ENCODE assay signal across 14 cellular contexts in the genomic region with DNA sequence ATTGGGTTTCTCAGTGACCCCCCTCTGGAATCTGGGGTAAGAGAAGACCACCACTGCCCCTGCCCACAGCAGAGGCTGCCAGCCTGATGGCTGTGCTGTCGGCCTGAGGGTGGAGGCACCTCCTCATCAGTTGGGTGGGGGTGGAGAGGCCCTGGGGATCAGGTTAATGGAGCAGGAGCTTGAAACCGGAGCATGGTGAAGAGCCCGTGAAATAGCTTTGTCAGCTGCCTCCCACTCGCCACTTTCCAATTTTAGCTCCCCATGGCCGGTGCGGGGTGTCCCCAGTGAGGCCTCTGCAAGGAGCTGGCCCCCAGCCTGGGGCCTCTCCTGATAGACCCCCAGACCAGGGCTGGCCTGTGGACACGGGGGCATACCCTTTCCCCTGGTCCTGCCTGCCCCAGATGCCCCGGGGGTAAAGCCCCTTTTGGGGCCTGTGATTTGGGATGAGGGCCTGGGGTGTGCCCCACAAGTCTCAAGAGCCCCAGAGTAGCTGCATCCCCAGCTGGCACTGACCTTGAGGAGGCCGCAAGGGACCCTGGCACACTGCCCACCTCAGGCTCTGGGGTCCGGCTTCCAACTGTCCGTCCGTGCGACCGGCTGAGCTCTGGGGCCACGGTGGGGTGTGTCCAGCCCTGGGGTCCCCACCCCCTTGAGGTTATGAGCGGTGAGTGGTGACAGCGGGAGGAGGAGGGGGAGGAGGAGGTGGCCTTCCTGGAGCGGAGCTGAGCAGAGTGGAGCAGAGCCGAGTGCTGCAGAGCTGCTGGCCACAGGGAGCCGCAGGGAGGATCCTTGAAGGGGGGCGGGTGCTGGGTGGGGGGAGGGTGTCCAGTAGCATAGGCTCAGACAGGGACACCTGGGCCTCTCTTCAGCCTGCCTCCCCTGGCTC. TPM values are rescaled to one million over a fixed set of nuclear protein-coding genes. Genes with fewer than 3 reads are reported as not detected.
A peak's percentile ranks its signal among the peaks of the same experiment; 100 is the strongest.
DNase-seq lines count a peak whose midpoint lies in the region; ATAC-seq, FAIRE-seq and TF ChIP-seq lines count a peak whose summit lies in the region.
"Had no signal": no experiment of that assay in that cellular context is flagged by ENCODE, and none has a peak within 500 bp of the region (broad histone marks: within the 10 kb centered on the region; RNA-seq: fewer than 3 reads in every experiment).

A gene with protein sequence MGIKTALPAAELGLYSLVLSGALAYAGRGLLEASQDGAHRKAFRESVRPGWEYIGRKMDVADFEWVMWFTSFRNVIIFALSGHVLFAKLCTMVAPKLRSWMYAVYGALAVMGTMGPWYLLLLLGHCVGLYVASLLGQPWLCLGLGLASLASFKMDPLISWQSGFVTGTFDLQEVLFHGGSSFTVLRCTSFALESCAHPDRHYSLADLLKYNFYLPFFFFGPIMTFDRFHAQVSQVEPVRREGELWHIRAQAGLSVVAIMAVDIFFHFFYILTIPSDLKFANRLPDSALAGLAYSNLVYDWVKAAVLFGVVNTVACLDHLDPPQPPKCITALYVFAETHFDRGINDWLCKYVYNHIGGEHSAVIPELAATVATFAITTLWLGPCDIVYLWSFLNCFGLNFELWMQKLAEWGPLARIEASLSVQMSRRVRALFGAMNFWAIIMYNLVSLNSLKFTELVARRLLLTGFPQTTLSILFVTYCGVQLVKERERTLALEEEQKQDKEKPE (minus strand): TSS at position 733 of the 886 bp plus-strand sequence. CDS start 1,972 bp downstream, outside the sequence.

- 10% methylated on average over 5 of the region's 21 CpGs for WGBS in HepG2 (ENCODE audit: low lambda C conversion rate)
- 40% methylated on average over 1 of the region's 21 CpGs for WGBS in right lobe of liver (ENCODE audit: insufficient coverage, low coverage, low lambda C conversion rate, missing lambda C conversion rate)
- WGBS in aorta, 2 donors, result 80 to 84% methylated on average over 16 to 21 of the region's 21 CpGs

- H3K4me2 ChIP-seq in HepG2 (ENCODE audit: low read depth, low read length), result no peak within 1 kb of the TSS

- H3K4me3 ChIP-seq in HepG2 (replicated peaks in 1 of 3; ENCODE audit: insufficient read depth in 1 of 3, low read depth in 2 of 3, low read length in 3 of 3) (no peak within 1 kb of the TSS), right lobe of liver (no peak within 1 kb of the TSS), aorta (ENCODE audit: low read length in 2 of 2) (no peak within 1 kb of the TSS)
- H3K4me3 ChIP-seq: SK-N-MC had no signal

- H3K27ac ChIP-seq in HepG2 (ENCODE audit: extremely low read length, insufficient read depth, low read length), result no peak within 1 kb of the TSS
- H3K27ac ChIP-seq in right lobe of liver, result no peak within 1 kb of the TSS
- H3K27ac ChIP-seq in aorta (ENCODE audit: low read depth in 1 of 2, low read length in 2 of 2), result no peak within 1 kb of the TSS
- H3K27ac ChIP-seq: SK-N-MC had no signal

- no peaks in the 10 kb centered on the region for H3K36me3 ChIP-seq in HepG2 (replicated peaks in 1 of 2; ENCODE audit: control insufficient read depth in 1 of 2, insufficient read depth in 2 of 2, low read length in 2 of 2)
- no peaks in the 10 kb centered on the region for H3K36me3 ChIP-seq in right lobe of liver
- no peaks in the 10 kb centered on the region for H3K36me3 ChIP-seq in aorta (ENCODE audit: control insufficient read depth in 1 of 2, insufficient read depth in 2 of 2, low read length in 1 of 2)

- CTCF ChIA-PET in HepG2 (lab: Yijun Ruan, JAX; ENCODE audit: low intra/inter-chr PET ratio, low total read pairs), result no interaction called here

- BruUV-seq in HepG2 (replicated peaks; lab: Mats Ljungman, UMichigan), result no TSS peak

- TF ChIP-seq EP300 in HepG2 (IDR thresholded peaks at IDR 0.05; ENCODE audit: low read depth in 2 of 2, low read length in 2 of 2) (no peak), HepG2 (CRISPR knock-in tag; IDR thresholded peaks at IDR 0.05; ENCODE audit: borderline replicate concordance) (no peak)

- no peak within 1 kb of the TSS for H2AFZ ChIP-seq in HepG2 (ENCODE audit: low read length)

- no peak for TF ChIP-seq RAD21 in HepG2 (CRISPR knock-in tag; IDR thresholded peaks at IDR 0.05)

- H3K9me3 ChIP-seq in HepG2 (ENCODE audit: low read length) (no peaks in the 10 kb centered on the region), right lobe of liver (no peaks in the 10 kb centered on the region), aorta (ENCODE audit: control insufficient read depth, low read length) (no peaks in the 10 kb centered on the region)

- no peak for TF ChIP-seq POLR2A in HepG2 (IDR thresholded peaks at IDR 0.05; ENCODE audit: insufficient read depth in 1 of 2, low read depth in 2 of 2, low read length in 2 of 2)
- no peak for TF ChIP-seq POLR2A in right lobe of liver (IDR thresholded peaks at IDR 0.05)

- H4K20me1 ChIP-seq in HepG2 (ENCODE audit: insufficient read depth, low read length), result no peaks in the 10 kb centered on the region

- intact Hi-C loops in HepG2 (cut with micrococcal nuclease; ENCODE audit: unreplicated experiment), result no loop called here
- intact Hi-C loops in right lobe of liver (cut with DNase I), result no loop called here
- intact Hi-C loops in Right ventricle myocardium inferior (cut with DNase I), result loop anchor here (1.0 kb wide), 1 partner anchor 42 kb away; no protein-coding TSS in a partner anchor
- intact Hi-C loops in aorta (cut with DNase I), result no loop called here

- ATAC-seq in HepG2, result no peak
- ATAC-seq in right lobe of liver, result no peak
- ATAC-seq in Right ventricle myocardium inferior, result peak; percentile 82
- no peak for ATAC-seq in aorta (ENCODE audit: low FRiP score)
- no peak for ATAC-seq in GM21717 (IDR thresholded peaks at IDR 0.05; ENCODE audit: unreplicated experiment)
- no peak for ATAC-seq in GM21737 (IDR thresholded peaks at IDR 0.05; ENCODE audit: unreplicated experiment)

- FAIRE-seq in HepG2 (lab: Jason Lieb, UNC), result no peak
- FAIRE-seq: frontal cortex had no signal

- H3K27me3 ChIP-seq in HepG2 (ENCODE audit: control insufficient read depth in 1 of 2, insufficient read depth in 2 of 2, low read length in 2 of 2) (peaks cover 3 to 11% of the 10 kb centered on the region in 2 experiments; a peak in 2 of 5 replicates), right lobe of liver (no peaks in the 10 kb centered on the region), aorta (ENCODE audit: control insufficient read depth in 1 of 2, insufficient read depth in 2 of 2, low read length in 1 of 2) (no peaks in the 10 kb centered on the region)

- no peaks in the 10 kb centered on the region for H3K4me1 ChIP-seq in HepG2 (ENCODE audit: insufficient read depth, low read length)
- no peaks in the 10 kb centered on the region for H3K4me1 ChIP-seq in right lobe of liver
- no peaks in the 10 kb centered on the region for H3K4me1 ChIP-seq in aorta (ENCODE audit: control insufficient read depth in 1 of 2, insufficient read depth in 2 of 2, low read length in 2 of 2)

- no peaks in the 10 kb centered on the region for H3K79me2 ChIP-seq in HepG2 (ENCODE audit: insufficient read depth, low read length)

- in situ Hi-C loops in HepG2 (cut with HindIII; ENCODE audit: extremely low pct_ligation_motif_present, low pct_unique_long_range_greater_than_20kb), result no loop called here

- POLR2A ChIA-PET in HepG2 (lab: Yijun Ruan, JAX), result no interaction called here

- no peak for TF ChIP-seq CTCF in HepG2 (CRISPR knock-in tag; IDR thresholded peaks at IDR 0.05)
- no peak for TF ChIP-seq CTCF in right lobe of liver (IDR thresholded peaks at IDR 0.05)

- DNase-seq in HepG2 (ENCODE audit: low spot score) (no peak), right lobe of liver (no peak), Right ventricle myocardium inferior (ENCODE audit: missing footprints) (no peak), occipital lobe (lab: John Stamatoyannopoulos, UW) (peak; percentile 58), aorta (peak; percentile 29 to 72), cerebellar cortex (ENCODE audit: low spot score) (no peak)
- DNase-seq: activated B cell treated with CpG ODN at 0.5 μM for 24 hours, NCI-H1048, NCI-H748 treated with DMSO at 0.1 percent for 48 hours had no signal

- H3K9ac ChIP-seq in HepG2 (ENCODE audit: insufficient read depth, low read depth, low read length), result no peak within 1 kb of the TSS

TF ChIP-seq in HepG2, 621 proteins besides CTCF, POLR2A, EP300 and RAD21 (continues in another document):
- TF ChIP-seq TBX3 (IDR thresholded peaks at IDR 0.05; ENCODE audit: borderline replicate concordance), result no peak
- TF ChIP-seq MBD4 (IDR thresholded peaks at IDR 0.05; ENCODE audit: borderline replicate concordance, low read length), result no peak

RNA-seq across cellular contexts. Expression of the gene that starts here (rescaled TPM):
- total RNA-seq in HepG2 (2016; rRNA removed; fragmentation: Illumina TruSeq; extraction: Trizol), result not detected in 2 replicates
- total RNA-seq in HepG2 (2016; cell fraction: cytosol; rRNA removed; fragmentation: Illumina TruSeq; extraction: Trizol; ENCODE audit: low read depth), result not detected in 2 replicates
- total RNA-seq in HepG2 (2016; cell fraction: insoluble cytoplasmic fraction; rRNA removed; fragmentation: Illumina TruSeq; extraction: Trizol), result not detected in 2 replicates
- not detected in 2 replicates for total RNA-seq in HepG2 (2016; cell fraction: membrane; rRNA removed; fragmentation: Illumina TruSeq; extraction: Trizol)
- total RNA-seq in HepG2 (2016; cell fraction: nucleus; rRNA removed; fragmentation: Illumina TruSeq; extraction: Trizol), result 0.62 TPM in 1 of 2 replicates, not detected in the other
- polyA plus RNA-seq in HepG2 (2011; rRNA removed), result 0.04 and 0.26 TPM in 2 replicates
- polyA plus RNA-seq in HepG2 (2011; cell fraction: cytosol; rRNA removed), result 0.08 TPM in 2 replicates
- 0.74 and 1.2 TPM in 2 replicates for polyA plus RNA-seq in HepG2 (2011; cell fraction: nucleus; rRNA removed)
- not detected in 2 replicates for polyA plus RNA-seq in HepG2 (2012)
- polyA plus RNA-seq in HepG2 (2016; cell fraction: cytosol; fragmentation: Illumina TruSeq; extraction: Trizol; ENCODE audit: low read depth), result not detected in 2 replicates
- not detected in 2 replicates for polyA plus RNA-seq in HepG2 (2016; cell fraction: insoluble cytoplasmic fraction; fragmentation: Illumina TruSeq; extraction: Trizol; ENCODE audit: low read depth)
- polyA plus RNA-seq in HepG2 (2016; cell fraction: membrane; fragmentation: Illumina TruSeq; extraction: Trizol; ENCODE audit: low read depth), result not detected in 2 replicates
- polyA plus RNA-seq in HepG2 (2016; cell fraction: nucleus; fragmentation: Illumina TruSeq; extraction: Trizol; ENCODE audit: insufficient read depth, low read depth), result not detected in 2 replicates
- polyA minus RNA-seq in HepG2 (2011; rRNA and poly(A)+ RNA removed; ENCODE audit: low replicate concordance), result not detected in 2 replicates
- not detected in 2 replicates for polyA minus RNA-seq in HepG2 (2011; cell fraction: cytosol; rRNA and poly(A)+ RNA removed)
- 0.62 TPM in 1 of 2 replicates, not detected in the other for polyA minus RNA-seq in HepG2 (2011; cell fraction: nucleus; rRNA and poly(A)+ RNA removed)
- total RNA-seq in right lobe of liver, result 1 to 10 TPM in 1 of 6 experiments, under 1 TPM in 2, not detected in 3; 0.29 to 1.0 (median 0.60) TPM
- 440 TPM for total RNA-seq in Right ventricle myocardium inferior
- total RNA-seq in occipital lobe, result not detected
- total RNA-seq in aorta, result not detected
- 1 to 10 TPM; 1.4 to 1.5 TPM for polyA plus RNA-seq in aorta
- total RNA-seq: activated B cell treated with CpG ODN at 0.5 μM for 24 hours, frontal cortex had no signal
- polyA plus RNA-seq: liver had no signal

Comparison
In these comparisons a context has a peak if more than half of its experiments do, and no peak if none do; other contexts are left out.
1. RNA of the gene that starts here (total RNA-seq): 440 TPM in Right ventricle myocardium inferior (single experiment); not detected in aorta, 0.29 to 1.0 TPM in right lobe of liver, not detected in occipital lobe (single experiment) and 0.62 TPM in HepG2; every median in the first group is over 100 times any median in the second.
2. Peak in DNase-seq in occipital lobe; RNA of the gene not detected or under 1 TPM.
3. DNase-seq: peak in aorta (2 of 2); none in HepG2 (single experiment), right lobe of liver (0 of 3), Right ventricle myocardium inferior (single experiment) and cerebellar cortex (single experiment).